Comparison of ENCODE assay signal across 8 cellular contexts in genomic region chr10:29482591-29483421, GRCh38.
DNase-seq lines count a peak whose midpoint lies in the region; ATAC-seq and TF ChIP-seq lines count a peak whose summit lies in the region.

No MANE protein-coding gene starts in this region.

- peaks cover 7 to 34% (median 18%) of the 10 kb centered on the region in 4 donors for H3K4me1 Mint-ChIP-seq in CD4-positive, alpha-beta memory T cell
- peaks cover 4% of the 10 kb centered on the region for H3K4me1 Mint-ChIP-seq in stimulated activated memory B cell treated with anti-CD40 and anti-IgM and Interleukin-4, amounts not matched to agents 10 μg/mL and 1 μg/mL and 100 μg/mL, for 72 hours

- no peaks in the 10 kb centered on the region for H3K79me2 ChIP-seq in HCT116 (ENCODE audit: insufficient read depth, low read length)

- DNase-seq in CD4-positive, alpha-beta memory T cell, result no peak
- DNase-seq in HCT116 (ENCODE audit: low read depth, low spot score), result no peak
- peak; percentile 12 for DNase-seq in WERI-Rb-1
- DNase-seq in left ventricle myocardium superior, result no peak
- no peak for DNase-seq in HEK293T (ENCODE audit: extremely low spot score)

- H3K36me3 ChIP-seq in CD4-positive, alpha-beta memory T cell (ENCODE audit: insufficient read depth, low read length), result peaks cover 8% of the 10 kb centered on the region
- H3K36me3 ChIP-seq in HCT116 (ENCODE audit: control insufficient read depth in 1 of 2, insufficient read depth in 2 of 2, low read length in 2 of 2), result peaks cover 0 to 9% of the 10 kb centered on the region in 2 experiments; a peak in 3 of 4 replicates
- H3K36me3 ChIP-seq in WERI-Rb-1, result no peaks in the 10 kb centered on the region

- no peak overlapping the region for H3K9ac ChIP-seq in HCT116 (ENCODE audit: low read length)

- intact Hi-C loops in CD4-positive, alpha-beta memory T cell (cut with micrococcal nuclease), result no loop called here
- intact Hi-C loops in HCT116 (cut with micrococcal nuclease) (no loop called here), left ventricle myocardium superior (cut with micrococcal nuclease) (no loop called here)

- H3K27me3 Mint-ChIP-seq in CD4-positive, alpha-beta memory T cell, result no peaks in the 10 kb centered on the region
- H3K27me3 Mint-ChIP-seq in stimulated activated memory B cell treated with anti-CD40 and anti-IgM and Interleukin-4, amounts not matched to agents 10 μg/mL and 1 μg/mL and 100 μg/mL, for 72 hours, result no peaks in the 10 kb centered on the region

- H3K9me3 ChIP-seq in CD4-positive, alpha-beta memory T cell (ENCODE audit: control insufficient read depth in 1 of 2, low read length in 2 of 2), result no peaks in the 10 kb centered on the region
- H3K9me3 ChIP-seq in HCT116 (ENCODE audit: control insufficient read depth in 1 of 2, insufficient read depth in 1 of 2, low read depth in 1 of 2, low read length in 2 of 2), result no peaks in the 10 kb centered on the region
- H3K9me3 ChIP-seq in WERI-Rb-1 (ENCODE audit: severe bottlenecking), result no peaks in the 10 kb centered on the region

- H4K20me1 ChIP-seq in HCT116 (ENCODE audit: insufficient read depth), result no peaks in the 10 kb centered on the region

- RAD21 ChIA-PET in HCT116 (lab: Charles Lee; ENCODE audit: low non-redundant PET in 1 of 2, low total read pairs in 2 of 2, uncharacterized antibody in 2 of 2, unreplicated experiment in 2 of 2), result no interaction called here

- no peak overlapping the region for H3K27ac ChIP-seq in CD4-positive, alpha-beta memory T cell (ENCODE audit: low read depth, low read length)
- H3K27ac ChIP-seq in HCT116 (ENCODE audit: low read depth, low read length) (no peak overlapping the region), WERI-Rb-1 (no peak overlapping the region)

- H3K4me3 Mint-ChIP-seq in CD4-positive, alpha-beta memory T cell, result peak overlapping the region in 1 of 8 donors; percentile 8
- no peak overlapping the region for H3K4me3 Mint-ChIP-seq in stimulated activated memory B cell treated with anti-CD40 and anti-IgM and Interleukin-4, amounts not matched to agents 10 μg/mL and 1 μg/mL and 100 μg/mL, for 72 hours

- ATAC-seq in HCT116 (peak; percentile 67; the same call in 1 of the 2 replicates), left ventricle myocardium superior (peak; percentile 58), GM18861 (IDR thresholded peaks at IDR 0.05; ENCODE audit: unreplicated experiment) (no peak), HG02759 (IDR thresholded peaks at IDR 0.05; ENCODE audit: unreplicated experiment) (no peak)
- ATAC-seq in stimulated activated memory B cell treated with anti-CD40 and anti-IgM and Interleukin-4, amounts not matched to agents 10 μg/mL and 1 μg/mL and 100 μg/mL, for 72 hours, result peak; percentile 52

- CTCF ChIA-PET in CD4-positive, alpha-beta memory T cell (lab: Charles Lee; ENCODE audit: partially characterized antibody), result interaction anchor here (1.2 to 1.9 kb wide), 4 partner anchors 14 to 37 kb away, joined by 3 to 9 read pairs (median 3); no protein-coding TSS in a partner anchor
- CTCF ChIA-PET in HCT116 (lab: Charles Lee) (interaction anchor here (0.9 to 2.2 kb wide), 4 partner anchors 14 to 244 kb away, joined by 3 to 7 read pairs (median 3); no protein-coding TSS in a partner anchor), HEK293T (lab: Yijun Ruan, JAX) (interaction anchor here (2.4 kb wide), 1 partner anchor 14 kb away, joined by 12 read pairs; no protein-coding TSS in a partner anchor)

- no peak overlapping the region for H3K4me2 ChIP-seq in HCT116 (ENCODE audit: low read length)

- BruUV-seq in HCT116 (replicated peaks; lab: Mats Ljungman, UMichigan), result no TSS peak

- TF ChIP-seq CTCF in HCT116 (IDR thresholded peaks at IDR 0.05 in 2 of 3, conservative IDR thresholded peaks at IDR 0.05 in 1 of 3; ENCODE audit: borderline replicate concordance in 1 of 3, insufficient read depth in 1 of 3, low read depth in 2 of 3, low read length in 2 of 3), result 0 out of 6 replicates have a peak, but pooled peaks of 1 of the 3 experiments have one; percentile 5
- no peak for TF ChIP-seq CTCF in WERI-Rb-1 (IDR thresholded peaks at IDR 0.05; ENCODE audit: low read depth, low read length)

- no peak overlapping the region for H2AFZ ChIP-seq in HCT116 (ENCODE audit: low read depth, low read length, poor library complexity, severe bottlenecking)

- H3K27ac Mint-ChIP-seq in CD4-positive, alpha-beta memory T cell, result peak overlapping the region; percentile 5 to 82 (median 57)
- no peak overlapping the region for H3K27ac Mint-ChIP-seq in stimulated activated memory B cell treated with anti-CD40 and anti-IgM and Interleukin-4, amounts not matched to agents 10 μg/mL and 1 μg/mL and 100 μg/mL, for 72 hours

- TF ChIP-seq RAD21 in HCT116 (IDR thresholded peaks at IDR 0.05; ENCODE audit: low read depth), result no peak

- no peak for TF ChIP-seq POLR2A in HCT116 (IDR thresholded peaks at IDR 0.05; ENCODE audit: borderline replicate concordance, extremely low read depth, insufficient read depth, insufficient read length)

- no peak overlapping the region for H3K4me3 ChIP-seq in CD4-positive, alpha-beta memory T cell (ENCODE audit: low read length in 2 of 2)
- H3K4me3 ChIP-seq in HCT116 (replicated peaks in 1 of 2; ENCODE audit: low read depth in 1 of 2, low read length in 2 of 2), result no peak overlapping the region
- no peak overlapping the region for H3K4me3 ChIP-seq in WERI-Rb-1 (ENCODE audit: low read depth, low read length)

- H3K4me1 ChIP-seq in CD4-positive, alpha-beta memory T cell (ENCODE audit: insufficient read depth, low read length), result peaks cover 14% of the 10 kb centered on the region
- H3K4me1 ChIP-seq in HCT116 (ENCODE audit: control insufficient read depth in 1 of 2, insufficient read depth in 2 of 2, low read length in 2 of 2), result no peaks in the 10 kb centered on the region

- H3K9me2 ChIP-seq in HCT116 (ENCODE audit: insufficient read depth), result no peaks in the 10 kb centered on the region

- no peaks in the 10 kb centered on the region for H3K9me3 Mint-ChIP-seq in CD4-positive, alpha-beta memory T cell
- no peaks in the 10 kb centered on the region for H3K9me3 Mint-ChIP-seq in stimulated activated memory B cell treated with anti-CD40 and anti-IgM and Interleukin-4, amounts not matched to agents 10 μg/mL and 1 μg/mL and 100 μg/mL, for 72 hours

- POLR2A ChIA-PET in CD4-positive, alpha-beta memory T cell (lab: Charles Lee; ENCODE audit: partially characterized antibody), result no interaction called here
- POLR2A ChIA-PET in HCT116 (lab: Charles Lee) (no interaction called here), HEK293T (lab: Yijun Ruan, JAX) (no interaction called here)

- no peaks in the 10 kb centered on the region for H3K27me3 ChIP-seq in CD4-positive, alpha-beta memory T cell (ENCODE audit: insufficient read depth, low read length)
- H3K27me3 ChIP-seq in HCT116 (ENCODE audit: insufficient read depth, low read length) (no peaks in the 10 kb centered on the region), WERI-Rb-1 (ENCODE audit: insufficient read depth, low read depth, severe bottlenecking) (no peaks in the 10 kb centered on the region)

- H3K36me3 Mint-ChIP-seq in CD4-positive, alpha-beta memory T cell, result peaks cover 58 to 68% of the 10 kb centered on the region in 2 donors
- H3K36me3 Mint-ChIP-seq in stimulated activated memory B cell treated with anti-CD40 and anti-IgM and Interleukin-4, amounts not matched to agents 10 μg/mL and 1 μg/mL and 100 μg/mL, for 72 hours, result no peaks in the 10 kb centered on the region

TF ChIP-seq in HCT116, 20 proteins besides CTCF, POLR2A, EP300 and RAD21 (continues in another document):
- TF ChIP-seq FOSL1 (IDR thresholded peaks at IDR 0.05; ENCODE audit: low read depth), result no peak
- TF ChIP-seq, protein P1, sequence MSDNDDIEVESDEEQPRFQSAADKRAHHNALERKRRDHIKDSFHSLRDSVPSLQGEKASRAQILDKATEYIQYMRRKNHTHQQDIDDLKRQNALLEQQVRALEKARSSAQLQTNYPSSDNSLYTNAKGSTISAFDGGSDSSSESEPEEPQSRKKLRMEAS (IDR thresholded peaks at IDR 0.05), result no peak
- TF ChIP-seq SIN3A (IDR thresholded peaks at IDR 0.05; ENCODE audit: low read depth), result no peak
- TF ChIP-seq EZH2phosphoT487 (IDR thresholded peaks at IDR 0.05; ENCODE audit: borderline replicate concordance), result no peak
- TF ChIP-seq ELF1 (IDR thresholded peaks at IDR 0.05; ENCODE audit: borderline replicate concordance, low read depth), result no peak
- TF ChIP-seq ZNF274 (IDR thresholded peaks at IDR 0.05; ENCODE audit: low read depth, low read length), result no peak
- TF ChIP-seq CEBPB (IDR thresholded peaks at IDR 0.05; ENCODE audit: low read depth), result no peak
- no peak for TF ChIP-seq TCF7L2 (IDR thresholded peaks at IDR 0.05; ENCODE audit: borderline replicate concordance, extremely low read depth, insufficient read depth, insufficient read length)
- no peak for TF ChIP-seq EZH2 (IDR thresholded peaks at IDR 0.05)
- no peak for TF ChIP-seq EGR1 (IDR thresholded peaks at IDR 0.05; ENCODE audit: low read depth)

TF ChIP-seq in HEK293T, 16 proteins besides CTCF, POLR2A, EP300 and RAD21:
- no peak for TF ChIP-seq ARNT (IDR thresholded peaks at IDR 0.05)
- no peak for TF ChIP-seq BHLHE40 (IDR thresholded peaks at IDR 0.05; ENCODE audit: borderline replicate concordance)
- no peak for TF ChIP-seq CTBP1 (IDR thresholded peaks at IDR 0.05; ENCODE audit: borderline replicate concordance)
- no peak for TF ChIP-seq FOXM1 (IDR thresholded peaks at IDR 0.05; ENCODE audit: borderline replicate concordance)
- no peak for TF ChIP-seq LEF1 (IDR thresholded peaks at IDR 0.05; ENCODE audit: borderline replicate concordance)
- no peak for TF ChIP-seq SUZ12 (IDR thresholded peaks at IDR 0.05)
- no peak for TF ChIP-seq ELF4 (IDR thresholded peaks at IDR 0.05)
- no peak for TF ChIP-seq L3MBTL2 (conservative IDR thresholded peaks at IDR 0.05)
- no peak for TF ChIP-seq HDGF (IDR thresholded peaks at IDR 0.05; ENCODE audit: borderline replicate concordance)
- no peak for TF ChIP-seq PKNOX1 (IDR thresholded peaks at IDR 0.05)
- TF ChIP-seq FOXA1 (IDR thresholded peaks at IDR 0.05), result no peak
- no peak for TF ChIP-seq NFRKB (IDR thresholded peaks at IDR 0.05)
- no peak for TF ChIP-seq SP1 (IDR thresholded peaks at IDR 0.05)

Comparison
In these comparisons a context has a peak if more than half of its experiments do, and no peak if none do; other contexts are left out.
1. ATAC-seq: peak in HCT116 (single experiment), left ventricle myocardium superior (single experiment) and stimulated activated memory B cell treated with anti-CD40 and anti-IgM and Interleukin-4, amounts not matched to agents 10 μg/mL and 1 μg/mL and 100 μg/mL, for 72 hours (single experiment); none in GM18861 (single experiment) and HG02759 (single experiment).